6 cellular contexts compared by ENCODE assay signal in the genomic region with DNA sequence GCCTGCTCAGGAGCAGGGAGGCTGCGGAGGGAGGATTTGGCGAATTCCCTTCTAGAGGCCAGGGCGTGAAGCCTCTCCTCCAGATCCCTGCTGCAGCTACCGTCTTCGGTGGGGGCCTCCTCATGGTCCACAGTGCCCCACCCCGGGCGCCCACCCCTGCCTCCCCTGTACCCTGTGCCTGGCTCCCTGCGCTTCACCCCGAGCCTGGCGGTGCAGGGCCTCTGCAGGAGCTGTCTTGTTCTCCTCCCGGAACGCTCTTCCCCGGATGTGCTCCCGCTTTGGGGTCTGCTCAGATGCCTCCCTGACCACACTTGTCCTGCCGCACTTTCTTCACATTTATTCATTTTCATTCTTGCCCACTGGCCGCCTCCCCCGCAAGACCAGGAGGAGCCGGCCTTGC. TPM values are rescaled to one million over a fixed set of nuclear protein-coding genes. Genes with fewer than 3 reads are reported as not detected.
"Had no signal": no experiment of that assay in that cellular context is flagged by ENCODE, and none has a peak within 500 bp of the region (broad histone marks: within the 10 kb centered on the region; RNA-seq: fewer than 3 reads in every experiment).

No MANE protein-coding gene starts in this region.

RNA-seq across cellular contexts. Expression of gene KCNJ12, which starts 58.3 kb away (rescaled TPM):
- total RNA-seq: activated CD4-positive, alpha-beta memory T cell treated with anti-CD3 and anti-CD28 coated beads, Interleukin-2, amount 10 ng/mL, durations not matched to agents 7 days and 5 days; activated CD4-positive, alpha-beta T cell treated with anti-CD3 and anti-CD28 coated beads, Interleukin-2, amount 10 ng/mL, durations not matched to agents 7 days and 5 days; activated T-helper 2 cell treated with anti-CD3 and anti-CD28 coated beads, Interferon-gamma antibody, Interleukin-2, Interleukin-4, amounts not matched to agents 10 μg/mL and 5 μg/mL and 100 μg/mL, durations not matched to agents 14 hours and 24 hours and 36 hours; mammary epithelial cell; naive thymus-derived CD8-positive, alpha-beta T cell; SJSA1 had no signal
